In genomic region chr5:36251218-36251617, GRCh38 we compare ENCODE assay signal across 27 cellular contexts. TPM values are rescaled to one million over a fixed set of nuclear protein-coding genes. Genes with fewer than 3 reads are reported as not detected.
"Had no signal": no experiment of that assay in that cellular context is flagged by ENCODE, and none has a peak within 500 bp of the region (broad histone marks: within the 10 kb centered on the region; RNA-seq: fewer than 3 reads in every experiment).

No MANE protein-coding gene starts in this region.

- H3K27ac ChIP-seq: brain microvascular endothelial cell, cardiac muscle cell, WERI-Rb-1 had no signal

- H3K9me3 Mint-ChIP-seq: activated CD4-positive, alpha-beta memory T cell treated with anti-CD3 and anti-CD28 coated beads, Interleukin-2, amount 10 ng/mL, durations not matched to agents 7 days and 5 days; activated naive CD4-positive, alpha-beta T cell treated with anti-CD3 and anti-CD28 coated beads, Interleukin-2, amount 10 ng/mL, durations not matched to agents 7 days and 5 days; activated naive CD8-positive, alpha-beta T cell treated with anti-CD3 and anti-CD28 coated beads for 36 hours; activated T-helper 17 cell treated with anti-CD3 and anti-CD28 coated beads, Interleukin-2, amount 50 U/mL, for 72 hours; T-cell had no signal

- H3K4me1 Mint-ChIP-seq: activated CD4-positive, alpha-beta memory T cell treated with anti-CD3 and anti-CD28 coated beads, Interleukin-2, amount 10 ng/mL, durations not matched to agents 7 days and 5 days; activated CD4-positive, alpha-beta T cell treated with anti-CD3 and anti-CD28 coated beads for 36 hours; activated naive CD4-positive, alpha-beta T cell treated with anti-CD3 and anti-CD28 coated beads, Interleukin-2, amount 10 ng/mL, durations not matched to agents 7 days and 5 days; activated naive CD8-positive, alpha-beta T cell treated with anti-CD3 and anti-CD28 coated beads for 36 hours; activated T-helper 17 cell treated with anti-CD3 and anti-CD28 coated beads, Interleukin-2, amount 50 U/mL, for 72 hours; T-cell had no signal

- H3K4me3 ChIP-seq: cardiac muscle cell, SK-N-MC had no signal

- H3K36me3 ChIP-seq: brain microvascular endothelial cell, cardiac muscle cell, WERI-Rb-1 had no signal

- H3K36me3 Mint-ChIP-seq: activated naive CD4-positive, alpha-beta T cell treated with anti-CD3 and anti-CD28 coated beads, Interleukin-2, amount 10 ng/mL, durations not matched to agents 7 days and 5 days; activated naive CD8-positive, alpha-beta T cell treated with anti-CD3 and anti-CD28 coated beads for 36 hours; T-cell had no signal

- H3K27ac Mint-ChIP-seq: activated CD4-positive, alpha-beta memory T cell treated with anti-CD3 and anti-CD28 coated beads, Interleukin-2, amount 10 ng/mL, durations not matched to agents 7 days and 5 days; activated CD4-positive, alpha-beta T cell treated with anti-CD3 and anti-CD28 coated beads for 36 hours; activated naive CD4-positive, alpha-beta T cell treated with anti-CD3 and anti-CD28 coated beads, Interleukin-2, amount 10 ng/mL, durations not matched to agents 7 days and 5 days; activated naive CD8-positive, alpha-beta T cell treated with anti-CD3 and anti-CD28 coated beads for 36 hours; activated T-helper 17 cell treated with anti-CD3 and anti-CD28 coated beads, Interleukin-2, amount 50 U/mL, for 72 hours; T-cell had no signal

- H3K27me3 ChIP-seq: brain microvascular endothelial cell, cardiac muscle cell had no signal

- H3K4me3 Mint-ChIP-seq: activated CD4-positive, alpha-beta memory T cell treated with anti-CD3 and anti-CD28 coated beads, Interleukin-2, amount 10 ng/mL, durations not matched to agents 7 days and 5 days; activated CD4-positive, alpha-beta T cell treated with anti-CD3 and anti-CD28 coated beads for 36 hours; activated naive CD4-positive, alpha-beta T cell treated with anti-CD3 and anti-CD28 coated beads, Interleukin-2, amount 10 ng/mL, durations not matched to agents 7 days and 5 days; activated naive CD8-positive, alpha-beta T cell treated with anti-CD3 and anti-CD28 coated beads for 36 hours; activated T-helper 17 cell treated with anti-CD3 and anti-CD28 coated beads, Interleukin-2, amount 50 U/mL, for 72 hours; T-cell had no signal

- DNase-seq: activated CD4-positive, alpha-beta memory T cell treated with anti-CD3 and anti-CD28 coated beads, Interleukin-2, amount 10 ng/mL, durations not matched to agents 7 days and 5 days; activated CD4-positive, alpha-beta T cell treated with anti-CD3 and anti-CD28 coated beads for 36 hours; activated CD4-positive, alpha-beta T cell treated with anti-CD3 and anti-CD28 coated beads, Interleukin-2, amount 50 U/mL, for 1 hour; activated gamma-delta T cell; activated naive CD4-positive, alpha-beta T cell treated with anti-CD3 and anti-CD28 coated beads, Interleukin-2, amount 10 ng/mL, durations not matched to agents 7 days and 5 days; activated naive CD8-positive, alpha-beta T cell treated with anti-CD3 and anti-CD28 coated beads for 36 hours; activated T-cell treated with anti-CD3 and anti-CD28 coated beads for 4 hours; activated T-cell treated with anti-CD3 and anti-CD28 coated beads, Interleukin-2, amount 50 U/mL, for 48 hours; brain microvascular endothelial cell; Kasumi-1; KBM-7; NCI-H1048; NCI-H1930; NCI-H2171; NCI-H2227 treated with DMSO at 0.1 percent for 48 hours; NCI-H446 treated with DMSO at 0.1 percent for 48 hours; NCI-H524 treated with DMSO at 0.1 percent for 48 hours; NCI-H82; OCI-M1; RPMI8226; T-cell; T-helper 2 cell; T1000; WERI-Rb-1 had no signal

RNA-seq across cellular contexts. Expression of gene RANBP3L, which starts 50.5 kb away (rescaled TPM):
- total RNA-seq: activated CD4-positive, alpha-beta memory T cell treated with anti-CD3 and anti-CD28 coated beads, Interleukin-2, amount 10 ng/mL, durations not matched to agents 7 days and 5 days; activated T-helper 17 cell treated with anti-CD3 and anti-CD28 coated beads, Interleukin-2, amount 50 U/mL, for 72 hours; T-cell had no signal
